Comparison of ENCODE assay signal across 18 cellular contexts in genomic region chr13:112178769-112179168, GRCh38.
DNase-seq lines count a peak whose midpoint lies in the region; ATAC-seq and TF ChIP-seq lines count a peak whose summit lies in the region.
"Had no signal": no experiment of that assay in that cellular context is flagged by ENCODE, and none has a peak within 500 bp of the region (broad histone marks: within the 10 kb centered on the region; RNA-seq: fewer than 3 reads in every experiment).

No MANE protein-coding gene starts in this region.

- H2AFZ ChIP-seq in neuronal stem cell (ENCODE audit: low read length), result no peak overlapping the region
- H2AFZ ChIP-seq: GM23248 had no signal

- H2AK5ac ChIP-seq in neuronal stem cell (ENCODE audit: low read depth, low read length), result peak overlapping the region; percentile 33

- no peaks in the 10 kb centered on the region for H3K79me1 ChIP-seq in neuronal stem cell (ENCODE audit: low read depth, low read length)

- H3K36me3 Mint-ChIP-seq in natural killer cell treated with Interleukin-12 subunit alpha and Interleukin-12 subunit beta and Interleukin-15 and Interleukin-18, amount 100 ng/mL, for 72 hours, result no peaks in the 10 kb centered on the region
- H3K36me3 Mint-ChIP-seq in natural killer cell (no peaks in the 10 kb centered on the region), endodermal cell (ENCODE audit: low read depth) (no peaks in the 10 kb centered on the region), type B pancreatic cell (no peaks in the 10 kb centered on the region)
- H3K36me3 Mint-ChIP-seq: CD4-positive, alpha-beta memory T cell had no signal

- H3K9ac ChIP-seq in endodermal cell (ENCODE audit: extremely low read depth, low read length, poor library complexity, severe bottlenecking) (no peak overlapping the region), neuronal stem cell (ENCODE audit: low read depth, low read length, poor library complexity) (no peak overlapping the region)
- H3K9ac ChIP-seq: GM23248 had no signal

- no peak overlapping the region for H3K4me2 ChIP-seq in neuronal stem cell (ENCODE audit: insufficient read depth, low read length, poor library complexity, severe bottlenecking)

- DNase-seq in natural killer cell treated with Interleukin-12 subunit alpha and Interleukin-12 subunit beta and Interleukin-15 and Interleukin-18, amount 100 ng/mL, for 72 hours (ENCODE audit: low spot score), result no peak
- DNase-seq in natural killer cell (no peak), endodermal cell (peak; percentile 23), neuronal stem cell (ENCODE audit: low spot score) (no peak), type B pancreatic cell (ENCODE audit: extremely low spot score, unreplicated experiment) (peak; percentile 49), NCI-H524 (lab: John Stamatoyannopoulos, UW) (no peak), NCI-H526 treated with DMSO at 0.1 percent for 48 hours (lab: John Stamatoyannopoulos, UW) (no peak), GM19240 (ENCODE audit: insufficient read length, low spot score) (no peak)
- DNase-seq: C1 segment of cervical spinal cord; Calu3; CD4-positive, alpha-beta memory T cell; COR-L47; DMS53; DMS79 treated with DMSO at 0.1 percent for 48 hours; GF-D8; GM23248; H7; HCEC 1CT had no signal

- H2BK5ac ChIP-seq in neuronal stem cell (ENCODE audit: low read length), result no peak overlapping the region

- H3K9me3 ChIP-seq in endodermal cell (ENCODE audit: control insufficient read depth, low read length) (no peaks in the 10 kb centered on the region), neuronal stem cell (replicated peaks in 1 of 2; ENCODE audit: control insufficient read depth in 2 of 2, insufficient read depth in 1 of 2, low read depth in 1 of 2, low read length in 2 of 2) (peaks cover 7 to 12% of the 10 kb centered on the region in 2 donors)

- H3K27me3 Mint-ChIP-seq in natural killer cell treated with Interleukin-12 subunit alpha and Interleukin-12 subunit beta and Interleukin-15 and Interleukin-18, amount 100 ng/mL, for 72 hours, result peaks cover 0 to 2% of the 10 kb centered on the region in 2 donors
- peaks cover 3 to 6% of the 10 kb centered on the region in 2 donors for H3K27me3 Mint-ChIP-seq in natural killer cell (ENCODE audit: low read depth in 2 of 2)
- H3K27me3 Mint-ChIP-seq in endodermal cell (ENCODE audit: insufficient read depth), result peaks cover 6% of the 10 kb centered on the region
- H3K27me3 Mint-ChIP-seq in type B pancreatic cell, result peaks cover 35% of the 10 kb centered on the region

- no peak overlapping the region for H3K27ac Mint-ChIP-seq in natural killer cell treated with Interleukin-12 subunit alpha and Interleukin-12 subunit beta and Interleukin-15 and Interleukin-18, amount 100 ng/mL, for 72 hours
- H3K27ac Mint-ChIP-seq in natural killer cell (no peak overlapping the region), endodermal cell (no peak overlapping the region), type B pancreatic cell (no peak overlapping the region)

- H4K8ac ChIP-seq in neuronal stem cell (ENCODE audit: low read depth, low read length), result no peak overlapping the region

- H3K4me3 Mint-ChIP-seq in natural killer cell treated with Interleukin-12 subunit alpha and Interleukin-12 subunit beta and Interleukin-15 and Interleukin-18, amount 100 ng/mL, for 72 hours, result no peak overlapping the region
- H3K4me3 Mint-ChIP-seq in natural killer cell, result no peak overlapping the region
- no peak overlapping the region for H3K4me3 Mint-ChIP-seq in endodermal cell
- no peak overlapping the region for H3K4me3 Mint-ChIP-seq in type B pancreatic cell
- H3K4me3 Mint-ChIP-seq: CD4-positive, alpha-beta memory T cell had no signal

- no peak overlapping the region for H2BK15ac ChIP-seq in neuronal stem cell (ENCODE audit: low read length)

- peak overlapping the region; percentile 46 for H3K18ac ChIP-seq in neuronal stem cell (ENCODE audit: low read length)

- ATAC-seq in natural killer cell treated with Interleukin-12 subunit alpha and Interleukin-12 subunit beta and Interleukin-15 and Interleukin-18, amount 100 ng/mL, for 72 hours, result peak; percentile 3 to 31
- no peak for ATAC-seq in natural killer cell

- H3K14ac ChIP-seq in neuronal stem cell (ENCODE audit: low read length), result no peak overlapping the region

- intact Hi-C loops in natural killer cell (cut with micrococcal nuclease), result no loop called here

- H2BK120ac ChIP-seq in neuronal stem cell (ENCODE audit: low read depth, low read length), result no peak overlapping the region

- H3K36me3 ChIP-seq in endodermal cell (ENCODE audit: control insufficient read depth, insufficient read depth, low read length) (no peaks in the 10 kb centered on the region), neuronal stem cell (replicated peaks in 1 of 2; ENCODE audit: control insufficient read depth in 2 of 2, insufficient read depth in 2 of 2, low read length in 2 of 2) (no peaks in the 10 kb centered on the region)

- H3K27me3 ChIP-seq in endodermal cell (ENCODE audit: control insufficient read depth, insufficient read depth, low read length, poor library complexity, severe bottlenecking) (no peaks in the 10 kb centered on the region), neuronal stem cell (ENCODE audit: control insufficient read depth in 3 of 3, insufficient read depth in 3 of 3, low read depth in 1 of 3, low read length in 3 of 3) (no peaks in the 10 kb centered on the region)

- H3K4me3 ChIP-seq in endodermal cell (ENCODE audit: low read length) (no peak overlapping the region), neuronal stem cell (ENCODE audit: low read length in 2 of 2) (no peak overlapping the region)
- H3K4me3 ChIP-seq: GM23248 had no signal

- H3K23ac ChIP-seq in neuronal stem cell (ENCODE audit: low read depth, low read length, poor library complexity), result no peak overlapping the region

- H3K4ac ChIP-seq in neuronal stem cell (ENCODE audit: low read length), result no peak overlapping the region

- no peaks in the 10 kb centered on the region for H3K4me1 Mint-ChIP-seq in natural killer cell treated with Interleukin-12 subunit alpha and Interleukin-12 subunit beta and Interleukin-15 and Interleukin-18, amount 100 ng/mL, for 72 hours (ENCODE audit: low read depth in 2 of 2)
- H3K4me1 Mint-ChIP-seq in natural killer cell (no peaks in the 10 kb centered on the region), endodermal cell (no peaks in the 10 kb centered on the region), type B pancreatic cell (ENCODE audit: unreplicated experiment) (no peaks in the 10 kb centered on the region)

- H3K9me3 Mint-ChIP-seq in natural killer cell treated with Interleukin-12 subunit alpha and Interleukin-12 subunit beta and Interleukin-15 and Interleukin-18, amount 100 ng/mL, for 72 hours, result no peaks in the 10 kb centered on the region
- H3K9me3 Mint-ChIP-seq in natural killer cell (peaks cover under 1 to 2% of the 10 kb centered on the region in 2 donors), endodermal cell (peaks cover 7% of the 10 kb centered on the region), type B pancreatic cell (peaks cover 7% of the 10 kb centered on the region)

- H4K91ac ChIP-seq in neuronal stem cell (ENCODE audit: low read depth, low read length, poor library complexity), result no peak overlapping the region

- TF ChIP-seq CTCF in natural killer cell (IDR thresholded peaks at IDR 0.05), result no peak
- TF ChIP-seq CTCF in endodermal cell (conservative IDR thresholded peaks at IDR 0.05), result no peak
- no peak for TF ChIP-seq CTCF in type B pancreatic cell (conservative IDR thresholded peaks at IDR 0.05)

- 97 to 100% methylated on average over 3 to 5 of the region's 5 CpGs for WGBS in endodermal cell (ENCODE audit: insufficient coverage in 1 of 2, insufficient read length in 1 of 2), 2 experiments
- no CpG with 5 or more reads among the region's 5 CpGs for WGBS in neuronal stem cell (ENCODE audit: extremely low coverage in 2 of 2, insufficient read length in 2 of 2, insufficient replicate concordance in 1 of 2), 2 donors

- H2BK12ac ChIP-seq in neuronal stem cell (ENCODE audit: low read length), result no peak overlapping the region

- no peak overlapping the region for H3K27ac ChIP-seq in endodermal cell (ENCODE audit: low read depth, low read length)
- H3K27ac ChIP-seq in neuronal stem cell (replicated peaks; ENCODE audit: low read length), result no peak overlapping the region
- H3K27ac ChIP-seq: GM23248 had no signal

- H3K4me1 ChIP-seq in endodermal cell (ENCODE audit: control insufficient read depth, insufficient read depth, low read length) (no peaks in the 10 kb centered on the region), neuronal stem cell (ENCODE audit: control insufficient read depth in 2 of 2, insufficient read depth in 1 of 2, low read depth in 1 of 2, low read length in 2 of 2) (peaks cover 3 to 13% of the 10 kb centered on the region in 2 donors)

Comparison
In these comparisons a context has a peak if more than half of its experiments do, and no peak if none do; other contexts are left out.
1. ATAC-seq: peak in natural killer cell treated with Interleukin-12 subunit alpha and Interleukin-12 subunit beta and Interleukin-15 and Interleukin-18, amount 100 ng/mL, for 72 hours (2 of 2); none in natural killer cell (0 of 3).
2. DNase-seq: peak in endodermal cell (single experiment) and type B pancreatic cell (single experiment); none in natural killer cell treated with Interleukin-12 subunit alpha and Interleukin-12 subunit beta and Interleukin-15 and Interleukin-18, amount 100 ng/mL, for 72 hours (single experiment), natural killer cell (single experiment), neuronal stem cell (single experiment), NCI-H524 (0 of 2), NCI-H526 treated with DMSO at 0.1 percent for 48 hours (single experiment) and GM19240 (single experiment).